Comparison of ENCODE assay signal across 14 cellular contexts in genomic region chr1:17790383-17791054, GRCh38.
DNase-seq lines count a peak whose midpoint lies in the region; ATAC-seq and TF ChIP-seq lines count a peak whose summit lies in the region.
"Had no signal": no experiment of that assay in that cellular context is flagged by ENCODE, and none has a peak within 500 bp of the region (broad histone marks: within the 10 kb centered on the region; RNA-seq: fewer than 3 reads in every experiment).

No MANE protein-coding gene starts in this region.

- no peak overlapping the region for H3K4me3 Mint-ChIP-seq in activated naive CD8-positive, alpha-beta T cell treated with anti-CD3 and anti-CD28 coated beads, Interleukin-2, amount 50 U/mL, for 24 hours
- H3K4me3 Mint-ChIP-seq: B cell; CD4-positive, alpha-beta T cell had no signal

- TF ChIP-seq CTCF in coronary artery (IDR thresholded peaks at IDR 0.05): no peak

- no peaks in the 10 kb centered on the region for H3K4me1 Mint-ChIP-seq in activated naive CD8-positive, alpha-beta T cell treated with anti-CD3 and anti-CD28 coated beads, Interleukin-2, amount 50 U/mL, for 24 hours
- H3K4me1 Mint-ChIP-seq: B cell had no signal

- no peaks in the 10 kb centered on the region for H3K36me3 Mint-ChIP-seq in activated naive CD8-positive, alpha-beta T cell treated with anti-CD3 and anti-CD28 coated beads, Interleukin-2, amount 50 U/mL, for 24 hours (ENCODE audit: low read depth)

- H3K27ac Mint-ChIP-seq in activated naive CD8-positive, alpha-beta T cell treated with anti-CD3 and anti-CD28 coated beads, Interleukin-2, amount 50 U/mL, for 24 hours: no peak overlapping the region
- H3K27ac Mint-ChIP-seq: B cell; CD4-positive, alpha-beta T cell had no signal

- H3K9me3 Mint-ChIP-seq in activated naive CD8-positive, alpha-beta T cell treated with anti-CD3 and anti-CD28 coated beads, Interleukin-2, amount 50 U/mL, for 24 hours: no peaks in the 10 kb centered on the region
- H3K9me3 Mint-ChIP-seq: CD4-positive, alpha-beta T cell had no signal

- H3K4me3 ChIP-seq in coronary artery: no peak overlapping the region

- peaks cover 14% of the 10 kb centered on the region for H3K27me3 Mint-ChIP-seq in activated naive CD8-positive, alpha-beta T cell treated with anti-CD3 and anti-CD28 coated beads, Interleukin-2, amount 50 U/mL, for 24 hours
- H3K27me3 Mint-ChIP-seq: CD4-positive, alpha-beta T cell had no signal

- DNase-seq in activated effector memory CD4-positive, alpha-beta T cell treated with anti-CD3 and anti-CD28 coated beads, Interleukin-2, amount 50 U/mL, for 16 hours: peak; percentile 47
- no peak for DNase-seq in activated effector memory CD4-positive, alpha-beta T cell treated with Interleukin-2 at 50 U/mL for 16 hours
- DNase-seq in coronary artery (ENCODE audit: low spot score): peak; percentile 49
- DNase-seq in islet precursor cell: peak; percentile 53
- DNase-seq in OCI-M1 (lab: John Stamatoyannopoulos, UW): no peak
- no peak for DNase-seq in activated naive CD8-positive, alpha-beta T cell treated with anti-CD3 and anti-CD28 coated beads, Interleukin-2, amount 50 U/mL, for 24 hours
- no peak for DNase-seq in NCI-H526 (lab: John Stamatoyannopoulos, UW)
- no peak for DNase-seq in T-helper 2 cell
- DNase-seq: C1 segment of cervical spinal cord; CD4-positive, alpha-beta T cell; DND-41; GDM1 had no signal

- H3K27ac ChIP-seq in coronary artery: no peak overlapping the region
- H3K27ac ChIP-seq: HL-60 had no signal

- no peak for ATAC-seq in activated naive CD8-positive, alpha-beta T cell treated with anti-CD3 and anti-CD28 coated beads, Interleukin-2, amount 50 U/mL, for 24 hours

Comparison
In these comparisons a context has a peak if more than half of its experiments do, and no peak if none do; other contexts are left out.
1. DNase-seq: peak in activated effector memory CD4-positive, alpha-beta T cell treated with anti-CD3 and anti-CD28 coated beads, Interleukin-2, amount 50 U/mL, for 16 hours (single experiment), coronary artery (single experiment) and islet precursor cell (single experiment); none in activated effector memory CD4-positive, alpha-beta T cell treated with Interleukin-2 at 50 U/mL for 16 hours (single experiment), OCI-M1 (single experiment), activated naive CD8-positive, alpha-beta T cell treated with anti-CD3 and anti-CD28 coated beads, Interleukin-2, amount 50 U/mL, for 24 hours (single experiment), NCI-H526 (0 of 2) and T-helper 2 cell (0 of 5).